ENCODE assay signal across 7 cellular contexts in genomic region chr10:71608863-71609768, GRCh38.
A peak's percentile ranks its signal among the peaks of the same experiment; 100 is the strongest.
DNase-seq lines count a peak whose midpoint lies in the region; ATAC-seq and TF ChIP-seq lines count a peak whose summit lies in the region.

No MANE protein-coding gene starts in this region.

- H3K36me3 Mint-ChIP-seq in MCF 10A (ENCODE audit: insufficient read depth, unreplicated experiment) (no peaks in the 10 kb centered on the region), immature natural killer cell (no peaks in the 10 kb centered on the region)

- BruUV-seq in MCF 10A (replicated peaks; lab: Mats Ljungman, UMichigan) = no TSS peak

- no peak overlapping the region for H3K27ac ChIP-seq in VCaP

- H3K4me3 Mint-ChIP-seq in MCF 10A (ENCODE audit: unreplicated experiment) = no peak overlapping the region
- H3K4me3 Mint-ChIP-seq in immature natural killer cell = no peak overlapping the region

- H3K27me3 Mint-ChIP-seq in MCF 10A (ENCODE audit: insufficient read depth, unreplicated experiment) (peaks cover 57% of the 10 kb centered on the region), immature natural killer cell (ENCODE audit: low read depth in 3 of 3) (peaks cover 2 to 5% (median 4%) of the 10 kb centered on the region in 3 donors)

- peak; percentile 75 for DNase-seq in NCI-H1694 (lab: John Stamatoyannopoulos, UW)
- DNase-seq in MCF 10A (ENCODE audit: unreplicated experiment) = peak; percentile 61
- DNase-seq in immature natural killer cell = peak; percentile 16 to 48 (median 39)
- peak; percentile 41 to 62 for DNase-seq in stimulated activated CD4-positive, alpha-beta T cell treated with anti-CD3 and anti-CD28 coated beads, Interleukin-15, amount 100 ng/mL, for 48 hours (ENCODE audit: low read depth in 2 of 2)

- no peak for ATAC-seq in GM21717 (IDR thresholded peaks at IDR 0.05; ENCODE audit: unreplicated experiment)

- TF ChIP-seq CTCF in GM12873 (IDR thresholded peaks at IDR 0.05; ENCODE audit: insufficient read depth, low read depth, low read length, missing control alignments) = peak; percentile 88
- TF ChIP-seq CTCF in VCaP (conservative IDR thresholded peaks at IDR 0.05) = peak; percentile 89
- TF ChIP-seq CTCF in MCF 10A (IDR thresholded peaks at IDR 0.05; ENCODE audit: unreplicated experiment) = peak; percentile 78

- peaks cover 6% of the 10 kb centered on the region for H3K4me1 Mint-ChIP-seq in MCF 10A (ENCODE audit: insufficient read depth, unreplicated experiment)
- H3K4me1 Mint-ChIP-seq in immature natural killer cell = no peaks in the 10 kb centered on the region

- POLR2A ChIA-PET in MCF 10A (lab: Yijun Ruan, JAX) = interaction anchor here (0.6 kb wide), 2 partner anchors 34 to 177 kb away, joined by 3 to 4 read pairs; no protein-coding TSS in a partner anchor

- H3K27ac Mint-ChIP-seq in MCF 10A (ENCODE audit: low read depth, unreplicated experiment) (no peak overlapping the region), immature natural killer cell (peak overlapping the region in 1 of 6 donors; percentile 41)

- no peaks in the 10 kb centered on the region for H3K9me3 Mint-ChIP-seq in MCF 10A (ENCODE audit: unreplicated experiment)
- no peaks in the 10 kb centered on the region for H3K9me3 Mint-ChIP-seq in immature natural killer cell

- CTCF ChIA-PET in MCF 10A (lab: Yijun Ruan, JAX) = interaction anchor here (0.5 to 3.2 kb wide), 27 partner anchors 9 to 728 kb away, joined by 3 to 15 read pairs (median 4); partner anchors contain the start of gene SLC29A3

- intact Hi-C loops in MCF 10A (cut with micrococcal nuclease) = loop anchor here (1.0 to 2.0 kb wide), 2 partner anchors 225 to 290 kb away; partner anchors contain the start of gene SLC29A3
